In the genomic region with DNA sequence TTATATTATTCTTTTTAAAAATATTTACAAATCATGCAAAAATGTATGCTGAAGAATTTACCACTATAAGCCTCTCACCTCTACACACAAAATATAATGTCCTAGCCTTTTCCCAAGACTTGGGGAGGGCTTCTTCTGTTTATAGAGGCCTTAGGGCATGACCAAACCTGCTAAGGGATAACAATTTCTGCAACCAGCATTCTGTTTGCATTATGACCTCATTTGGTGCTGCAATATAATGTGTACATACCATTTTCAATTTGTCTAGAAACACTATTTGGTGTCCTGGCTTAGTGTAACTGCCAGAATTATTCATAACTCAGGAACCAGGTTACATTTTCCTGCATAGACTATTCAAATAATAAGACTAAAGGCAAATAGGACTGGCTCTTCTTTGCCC, we compare ENCODE assay signal across 20 cellular contexts.
"Had no signal": no experiment of that assay in that cellular context is flagged by ENCODE, and none has a peak within 500 bp of the region (broad histone marks: within the 10 kb centered on the region; RNA-seq: fewer than 3 reads in every experiment).

No MANE protein-coding gene starts in this region.

- H3K9me3 Mint-ChIP-seq: brain, endodermal cell, nephron, type B pancreatic cell had no signal

- H3K4me1 Mint-ChIP-seq: activated CD4-positive, alpha-beta T cell treated with anti-CD3 and anti-CD28 coated beads, Interleukin-2, amount 10 ng/mL, durations not matched to agents 7 days and 5 days; brain; endodermal cell; memory B cell; nephron had no signal

- H3K27ac Mint-ChIP-seq: activated CD4-positive, alpha-beta T cell treated with anti-CD3 and anti-CD28 coated beads, Interleukin-2, amount 10 ng/mL, durations not matched to agents 7 days and 5 days; activated naive CD8-positive, alpha-beta T cell; activated T-cell treated with anti-CD3 and anti-CD28 coated beads, Interleukin-2, amount 50 U/mL, for 24 hours; brain; endodermal cell; memory B cell; nephron; type B pancreatic cell had no signal

- H3K4me1 ChIP-seq: heart right ventricle, suprapubic skin had no signal

- H3K4me3 Mint-ChIP-seq: activated CD4-positive, alpha-beta T cell treated with anti-CD3 and anti-CD28 coated beads, Interleukin-2, amount 10 ng/mL, durations not matched to agents 7 days and 5 days; activated naive CD8-positive, alpha-beta T cell; activated T-cell treated with anti-CD3 and anti-CD28 coated beads, Interleukin-2, amount 50 U/mL, for 24 hours; brain; endodermal cell; memory B cell; nephron; type B pancreatic cell had no signal

- H3K27me3 Mint-ChIP-seq: activated CD4-positive, alpha-beta T cell treated with anti-CD3 and anti-CD28 coated beads, Interleukin-2, amount 10 ng/mL, durations not matched to agents 7 days and 5 days; activated naive CD8-positive, alpha-beta T cell; activated T-cell treated with anti-CD3 and anti-CD28 coated beads, Interleukin-2, amount 50 U/mL, for 24 hours; brain; memory B cell; type B pancreatic cell had no signal

- H3K9me3 ChIP-seq: heart right ventricle, suprapubic skin had no signal

- H3K4me3 ChIP-seq: heart right ventricle, suprapubic skin had no signal

- H3K36me3 ChIP-seq: heart right ventricle, suprapubic skin had no signal

- H3K27me3 ChIP-seq: heart right ventricle, suprapubic skin had no signal

- H3K36me3 Mint-ChIP-seq: activated naive CD8-positive, alpha-beta T cell; brain; memory B cell; type B pancreatic cell had no signal

- ATAC-seq: esophagus mucosa, heart right ventricle, left lobe of liver had no signal

- DNase-seq: activated CD4-positive, alpha-beta T cell treated with anti-CD3 and anti-CD28 coated beads, Interleukin-2, amount 10 ng/mL, durations not matched to agents 7 days and 5 days; activated CD4-positive, CD25-positive, alpha-beta regulatory T cell; activated effector memory CD4-positive, alpha-beta T cell treated with anti-CD3 and anti-CD28 coated beads, Interleukin-2, amount 50 U/mL, for 16 hours; activated T-cell treated with anti-CD3 and anti-CD28 coated beads, Interleukin-2, amount 50 U/mL, for 24 hours; amygdala; cerebellar nuclear complex; dermis blood vessel endothelial cell; endodermal cell; heart right ventricle; stimulated activated CD4-positive, alpha-beta T cell treated with anti-CD3 and anti-CD28 coated beads, Interleukin-12 subunit alpha, Interleukin-12 subunit beta, amount 100 ng/mL, for 4 hours; stimulated activated naive CD4-positive, alpha-beta T cell treated with Interleukin-2 at 50 U/mL for 16 hours; T-helper 2 cell had no signal

- H3K27ac ChIP-seq: heart right ventricle, suprapubic skin had no signal
